In genomic region chr2:203720922-203721672, GRCh38 we compare ENCODE assay signal across 18 cellular contexts. TPM values are rescaled to one million over a fixed set of nuclear protein-coding genes. Genes with fewer than 3 reads are reported as not detected.
DNase-seq lines count a peak whose midpoint lies in the region; ATAC-seq and TF ChIP-seq lines count a peak whose summit lies in the region.
"Had no signal": no experiment of that assay in that cellular context is flagged by ENCODE, and none has a peak within 500 bp of the region (broad histone marks: within the 10 kb centered on the region; RNA-seq: fewer than 3 reads in every experiment).

No MANE protein-coding gene starts in this region.

- H3K36me3 Mint-ChIP-seq in activated CD4-positive, alpha-beta memory T cell treated with anti-CD3 and anti-CD28 coated beads, Interleukin-2, amount 10 ng/mL, durations not matched to agents 7 days and 5 days (ENCODE audit: low read depth), result peaks cover 76% of the 10 kb centered on the region
- H3K36me3 Mint-ChIP-seq in immature natural killer cell, result no peaks in the 10 kb centered on the region

- no peaks in the 10 kb centered on the region for H3K27me3 ChIP-seq in DND-41 (ENCODE audit: insufficient read depth, low read length, poor library complexity)
- no peaks in the 10 kb centered on the region for H3K27me3 ChIP-seq in esophagus squamous epithelium
- H3K27me3 ChIP-seq: BLaER1 treated with 17β-estradiol and CSF1 and Interleukin-3, amounts not matched to agents 10 nM and 100 nM had no signal

- no peak overlapping the region for H3K9ac ChIP-seq in DND-41 (ENCODE audit: low read depth, low read length)
- H3K9ac ChIP-seq: BLaER1 treated with 17β-estradiol and CSF1 and Interleukin-3, amounts not matched to agents 10 nM and 100 nM had no signal

- TF ChIP-seq CTCF in DND-41 (IDR thresholded peaks at IDR 0.05; ENCODE audit: borderline replicate concordance, extremely low read depth, low read length, poor library complexity, severe bottlenecking) (no peak), esophagus squamous epithelium (IDR thresholded peaks at IDR 0.05) (no peak)

- TF ChIP-seq POLR2A in esophagus squamous epithelium (IDR thresholded peaks at IDR 0.05), result no peak

- peak overlapping the region; percentile 56 for H3K4me3 Mint-ChIP-seq in activated CD4-positive, alpha-beta memory T cell treated with anti-CD3 and anti-CD28 coated beads, Interleukin-2, amount 10 ng/mL, durations not matched to agents 7 days and 5 days
- H3K4me3 Mint-ChIP-seq in immature natural killer cell, result no peak overlapping the region

- H3K4me1 ChIP-seq in DND-41 (ENCODE audit: insufficient read depth, low read length) (peaks cover 47% of the 10 kb centered on the region), esophagus squamous epithelium (peaks cover 0 to 4% (median 0%) of the 10 kb centered on the region in 3 donors)

- intact Hi-C loops in esophagus squamous epithelium (cut with DNase I), result no loop called here

- H3K27ac ChIP-seq in DND-41 (ENCODE audit: low read length) (peak overlapping the region; percentile 26; the same call in 1 of the 2 replicates), esophagus squamous epithelium (no peak overlapping the region)
- H3K27ac ChIP-seq: BLaER1 treated with 17β-estradiol and CSF1 and Interleukin-3, amounts not matched to agents 10 nM and 100 nM; WERI-Rb-1 had no signal

- no peak overlapping the region for H2AFZ ChIP-seq in DND-41 (ENCODE audit: low read depth, low read length)

- ATAC-seq in DND-41 (ENCODE audit: insufficient read depth, low read depth), result peak; percentile 6; the same call in 1 of the 3 replicates
- ATAC-seq: left ventricle myocardium superior, SK-N-SH treated with all-trans-retinoic acid at 6 μM for 48 hours had no signal

- no peaks in the 10 kb centered on the region for H3K27me3 Mint-ChIP-seq in activated CD4-positive, alpha-beta memory T cell treated with anti-CD3 and anti-CD28 coated beads, Interleukin-2, amount 10 ng/mL, durations not matched to agents 7 days and 5 days
- peaks cover 2 to 7% (median 3%) of the 10 kb centered on the region in 3 donors for H3K27me3 Mint-ChIP-seq in immature natural killer cell (ENCODE audit: low read depth in 3 of 3)

- WGBS in esophagus squamous epithelium, 2 donors, result 57 to 73% methylated on average over 6 of the region's 6 CpGs

- H3K4me2 ChIP-seq in DND-41 (ENCODE audit: insufficient read depth, low read length), result no peak overlapping the region

- CTCF ChIA-PET in activated CD4-positive, alpha-beta memory T cell treated with anti-CD3 and anti-CD28 coated beads, Interleukin-2, amount 10 ng/mL, durations not matched to agents 7 days and 5 days (lab: Charles Lee), result interaction anchor here (0.9 to 5.6 kb wide), 9 partner anchors 10 to 93 kb away, joined by 3 to 62 read pairs (median 6); partner anchors contain the start of gene CD28

- H3K9me3 ChIP-seq in DND-41 (ENCODE audit: insufficient read depth, low read length, severe bottlenecking) (no peaks in the 10 kb centered on the region), esophagus squamous epithelium (no peaks in the 10 kb centered on the region)

- no peaks in the 10 kb centered on the region for H3K79me2 ChIP-seq in DND-41 (ENCODE audit: insufficient read depth, low read length)

- H3K27ac Mint-ChIP-seq in activated CD4-positive, alpha-beta memory T cell treated with anti-CD3 and anti-CD28 coated beads, Interleukin-2, amount 10 ng/mL, durations not matched to agents 7 days and 5 days, result peak overlapping the region; percentile 93
- H3K27ac Mint-ChIP-seq in immature natural killer cell, result peak overlapping the region in 4 of 6 donors; percentile 3 to 13 (median 6)

- H4K20me1 ChIP-seq in DND-41 (ENCODE audit: insufficient read depth, low read length), result no peaks in the 10 kb centered on the region
- H4K20me1 ChIP-seq: BLaER1 treated with 17β-estradiol and CSF1 and Interleukin-3, amounts not matched to agents 10 nM and 100 nM had no signal

- POLR2A ChIA-PET in activated CD4-positive, alpha-beta memory T cell treated with anti-CD3 and anti-CD28 coated beads, Interleukin-2, amount 10 ng/mL, durations not matched to agents 7 days and 5 days (lab: Charles Lee), result interaction anchor here (0.9 to 21.4 kb wide), 19 partner anchors 8 to 303 kb away, joined by 3 to 859 read pairs (median 6); partner anchors contain the start of genes CD28 and CTLA4

- H3K4me1 Mint-ChIP-seq in activated CD4-positive, alpha-beta memory T cell treated with anti-CD3 and anti-CD28 coated beads, Interleukin-2, amount 10 ng/mL, durations not matched to agents 7 days and 5 days, result peaks cover 94% of the 10 kb centered on the region
- peaks cover 39 to 47% of the 10 kb centered on the region in 2 donors for H3K4me1 Mint-ChIP-seq in immature natural killer cell

- peak; percentile 9 for DNase-seq in DMS153 (lab: John Stamatoyannopoulos, UW)
- no peak for DNase-seq in DMS153 treated with DMSO at 0.1 percent for 48 hours (lab: John Stamatoyannopoulos, UW; ENCODE audit: unreplicated experiment)
- no peak for DNase-seq in DND-41
- no peak for DNase-seq in activated CD4-positive, alpha-beta memory T cell treated with anti-CD3 and anti-CD28 coated beads, Interleukin-2, amount 10 ng/mL, durations not matched to agents 7 days and 5 days
- DNase-seq in immature natural killer cell, result no peak
- DNase-seq in superior temporal gyrus (ENCODE audit: extremely low spot score), result no peak
- DNase-seq in NCI-H2227 (lab: John Stamatoyannopoulos, UW; ENCODE audit: unreplicated experiment), result no peak
- DNase-seq in esophagus squamous epithelium (lab: John Stamatoyannopoulos, UW), result no peak
- DNase-seq: 8988T; EL; KG1; left ventricle myocardium superior; NCI-H146; NCI-H446 treated with DMSO at 0.1 percent for 48 hours; stimulated activated CD4-positive, alpha-beta T cell treated with anti-CD3 and anti-CD28 coated beads, Interleukin-15, amount 100 ng/mL, for 24 hours; WERI-Rb-1 had no signal

- no peak overlapping the region for H3K4me3 ChIP-seq in DND-41 (ENCODE audit: low read depth in 1 of 2, low read length in 2 of 2)
- H3K4me3 ChIP-seq in esophagus squamous epithelium, result no peak overlapping the region
- H3K4me3 ChIP-seq: BLaER1 treated with 17β-estradiol and CSF1 and Interleukin-3, amounts not matched to agents 10 nM and 100 nM had no signal

- H3K36me3 ChIP-seq in DND-41 (ENCODE audit: insufficient read depth, low read length) (no peaks in the 10 kb centered on the region), esophagus squamous epithelium (no peaks in the 10 kb centered on the region)
- H3K36me3 ChIP-seq: BLaER1 treated with 17β-estradiol and CSF1 and Interleukin-3, amounts not matched to agents 10 nM and 100 nM; WERI-Rb-1 had no signal

- H3K9me3 Mint-ChIP-seq in activated CD4-positive, alpha-beta memory T cell treated with anti-CD3 and anti-CD28 coated beads, Interleukin-2, amount 10 ng/mL, durations not matched to agents 7 days and 5 days, result peaks cover 4% of the 10 kb centered on the region
- no peaks in the 10 kb centered on the region for H3K9me3 Mint-ChIP-seq in immature natural killer cell

RNA-seq across cellular contexts. Expression of gene CD28, which starts 14.7 kb away (rescaled TPM):
- total RNA-seq in activated CD4-positive, alpha-beta memory T cell treated with anti-CD3 and anti-CD28 coated beads, Interleukin-2, amount 10 ng/mL, durations not matched to agents 7 days and 5 days, result 100 to 1,000 TPM; 194 to 205 TPM
- polyA plus RNA-seq in immature natural killer cell, result under 1 TPM; 0.04 to 0.37 (median 0.13) TPM
- 1 to 10 TPM in 1 of 4 donors, under 1 TPM in 3; 0.42 to 1.3 (median 0.63) TPM for total RNA-seq in esophagus squamous epithelium

Comparison
In these comparisons a context has a peak if more than half of its experiments do, and no peak if none do; other contexts are left out.
1. RNA of gene CD28, which starts 14.7 kb away (total RNA-seq): 194 to 205 TPM in activated CD4-positive, alpha-beta memory T cell treated with anti-CD3 and anti-CD28 coated beads, Interleukin-2, amount 10 ng/mL, durations not matched to agents 7 days and 5 days; 0.42 to 1.3 TPM in esophagus squamous epithelium; every median in the first group is over 10 times any median in the second.